Comparison of ENCODE assay signal across 22 cellular contexts in the genomic region with DNA sequence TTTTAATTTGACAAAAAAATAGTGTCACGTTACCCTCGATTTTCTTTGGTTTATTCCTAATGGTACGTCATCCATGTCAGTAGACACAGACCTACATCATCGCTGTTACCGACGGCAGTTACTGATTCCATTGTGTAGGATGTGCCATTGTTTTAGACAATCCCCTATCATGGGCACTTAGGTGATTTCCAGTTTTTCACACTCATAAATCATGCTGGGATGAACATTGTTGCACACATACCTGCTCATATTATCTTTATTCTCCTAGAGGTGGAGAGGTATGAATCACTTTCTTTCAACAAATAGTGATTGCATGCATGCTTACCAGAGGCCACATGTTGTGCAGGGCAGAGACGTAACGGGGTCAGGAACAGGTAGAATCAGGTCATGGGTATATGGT.
"Had no signal": no experiment of that assay in that cellular context is flagged by ENCODE, and none has a peak within 500 bp of the region (broad histone marks: within the 10 kb centered on the region; RNA-seq: fewer than 3 reads in every experiment).

No MANE protein-coding gene starts in this region.

- H3K4me1 Mint-ChIP-seq: activated CD4-positive, alpha-beta T cell treated with anti-CD3 and anti-CD28 coated beads, Interleukin-2, amount 10 ng/mL, durations not matched to agents 7 days and 5 days; activated naive CD4-positive, alpha-beta T cell treated with anti-CD3 and anti-CD28 coated beads, Interleukin-2, amount 50 U/mL, for 24 hours; memory B cell had no signal

- H3K36me3 ChIP-seq: esophagus squamous epithelium, ovary, right lobe of liver, thoracic aorta had no signal

- H3K36me3 Mint-ChIP-seq: activated naive CD4-positive, alpha-beta T cell treated with anti-CD3 and anti-CD28 coated beads, Interleukin-2, amount 50 U/mL, for 24 hours; memory B cell; naive thymus-derived CD4-positive, alpha-beta T cell had no signal

- H3K4me3 ChIP-seq: esophagus squamous epithelium, ovary, right lobe of liver had no signal

- H3K27ac ChIP-seq: ovary, thoracic aorta had no signal

- ATAC-seq: activated naive CD8-positive, alpha-beta T cell treated with anti-CD3 and anti-CD28 coated beads, Interleukin-2, amount 50 U/mL, for 24 hours; effector memory CD8-positive, alpha-beta T cell; naive thymus-derived CD4-positive, alpha-beta T cell had no signal

- H3K9me3 Mint-ChIP-seq: activated CD4-positive, alpha-beta memory T cell treated with anti-CD3 and anti-CD28 coated beads, Interleukin-2, amount 10 ng/mL, durations not matched to agents 7 days and 5 days; activated CD4-positive, alpha-beta T cell treated with anti-CD3 and anti-CD28 coated beads, Interleukin-2, amount 10 ng/mL, durations not matched to agents 7 days and 5 days; activated naive CD4-positive, alpha-beta T cell treated with anti-CD3 and anti-CD28 coated beads, Interleukin-2, amount 50 U/mL, for 24 hours; activated naive CD8-positive, alpha-beta T cell treated with anti-CD3 and anti-CD28 coated beads, Interleukin-2, amount 50 U/mL, for 24 hours; activated T-cell treated with anti-CD3 and anti-CD28 coated beads, Interleukin-2, amount 50 U/mL, for 24 hours; effector memory CD8-positive, alpha-beta T cell; memory B cell; naive thymus-derived CD4-positive, alpha-beta T cell had no signal

- H3K4me3 Mint-ChIP-seq: activated CD4-positive, alpha-beta memory T cell treated with anti-CD3 and anti-CD28 coated beads, Interleukin-2, amount 10 ng/mL, durations not matched to agents 7 days and 5 days; activated CD4-positive, alpha-beta T cell treated with anti-CD3 and anti-CD28 coated beads, Interleukin-2, amount 10 ng/mL, durations not matched to agents 7 days and 5 days; activated naive CD4-positive, alpha-beta T cell treated with anti-CD3 and anti-CD28 coated beads, Interleukin-2, amount 50 U/mL, for 24 hours; activated naive CD8-positive, alpha-beta T cell treated with anti-CD3 and anti-CD28 coated beads, Interleukin-2, amount 50 U/mL, for 24 hours; activated T-cell treated with anti-CD3 and anti-CD28 coated beads, Interleukin-2, amount 50 U/mL, for 24 hours; effector memory CD8-positive, alpha-beta T cell; memory B cell; naive thymus-derived CD4-positive, alpha-beta T cell had no signal

- H3K27me3 Mint-ChIP-seq: effector memory CD8-positive, alpha-beta T cell had no signal

- DNase-seq: activated CD4-positive, alpha-beta memory T cell treated with anti-CD3 and anti-CD28 coated beads, Interleukin-2, amount 10 ng/mL, durations not matched to agents 7 days and 5 days; activated CD4-positive, alpha-beta T cell treated with anti-CD3 and anti-CD28 coated beads for 1 hour; activated CD4-positive, alpha-beta T cell treated with anti-CD3 and anti-CD28 coated beads, Interleukin-2, amount 10 ng/mL, durations not matched to agents 7 days and 5 days; activated CD8-positive, alpha-beta memory T cell treated with anti-CD3 and anti-CD28 coated beads, Interleukin-2, amount 50 U/mL, for 48 hours; activated gamma-delta T cell treated with Interleukin-2 at 50 U/mL for 16 hours; activated naive CD8-positive, alpha-beta T cell treated with anti-CD3 and anti-CD28 coated beads, Interleukin-2, amount 50 U/mL, for 24 hours; activated T-cell treated with anti-CD3 and anti-CD28 coated beads, Interleukin-2, amount 50 U/mL, for 24 hours; amygdala; effector memory CD8-positive, alpha-beta T cell; esophagus squamous epithelium; left cardiac atrium; midbrain; naive thymus-derived CD4-positive, alpha-beta T cell; ovary; right lobe of liver; stimulated activated CD4-positive, alpha-beta T cell treated with anti-CD3 and anti-CD28 coated beads, Interleukin-2, amount 100 ng/mL, for 48 hours; stimulated activated naive CD4-positive, alpha-beta T cell treated with Interleukin-2 at 50 U/mL for 16 hours; T-helper 2 cell had no signal

- H3K27me3 ChIP-seq: esophagus squamous epithelium, ovary, right lobe of liver had no signal

- H3K27ac Mint-ChIP-seq: activated CD4-positive, alpha-beta memory T cell treated with anti-CD3 and anti-CD28 coated beads, Interleukin-2, amount 10 ng/mL, durations not matched to agents 7 days and 5 days; activated CD4-positive, alpha-beta T cell treated with anti-CD3 and anti-CD28 coated beads, Interleukin-2, amount 10 ng/mL, durations not matched to agents 7 days and 5 days; activated naive CD4-positive, alpha-beta T cell treated with anti-CD3 and anti-CD28 coated beads, Interleukin-2, amount 50 U/mL, for 24 hours; activated naive CD8-positive, alpha-beta T cell treated with anti-CD3 and anti-CD28 coated beads, Interleukin-2, amount 50 U/mL, for 24 hours; activated T-cell treated with anti-CD3 and anti-CD28 coated beads, Interleukin-2, amount 50 U/mL, for 24 hours; effector memory CD8-positive, alpha-beta T cell; memory B cell; naive thymus-derived CD4-positive, alpha-beta T cell; progenitor cell of endocrine pancreas had no signal

- H3K9me3 ChIP-seq: esophagus squamous epithelium, ovary, right lobe of liver, thoracic aorta had no signal
